25 cellular contexts compared by ENCODE assay signal in the genomic region with DNA sequence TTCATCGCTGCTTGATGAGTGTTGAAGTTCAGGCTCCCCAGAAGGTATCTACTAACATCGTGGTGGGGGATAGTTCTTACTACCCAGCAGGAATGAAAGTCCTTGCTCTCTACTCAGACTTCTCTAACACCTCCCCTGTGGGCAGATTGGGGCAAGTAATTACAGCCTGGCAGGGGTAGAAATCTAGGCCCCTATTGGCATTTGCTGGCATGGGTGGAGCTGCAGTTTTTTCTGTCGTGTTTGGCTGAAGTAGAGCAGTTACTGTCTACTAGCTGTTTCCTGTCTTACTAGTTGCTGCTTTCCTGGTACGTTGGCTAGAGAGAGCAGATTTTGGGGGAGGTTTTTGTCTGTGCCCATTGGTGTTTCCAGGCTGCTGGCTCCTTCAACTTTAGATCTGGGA. TPM values are rescaled to one million over a fixed set of nuclear protein-coding genes. Genes with fewer than 3 reads are reported as not detected.
A peak's percentile ranks its signal among the peaks of the same experiment; 100 is the strongest.
DNase-seq lines count a peak whose midpoint lies in the region; ATAC-seq and TF ChIP-seq lines count a peak whose summit lies in the region.
"Had no signal": no experiment of that assay in that cellular context is flagged by ENCODE, and none has a peak within 500 bp of the region (broad histone marks: within the 10 kb centered on the region; RNA-seq: fewer than 3 reads in every experiment).

No MANE protein-coding gene starts in this region.

- no peaks in the 10 kb centered on the region for H3K27me3 Mint-ChIP-seq in activated naive CD4-positive, alpha-beta T cell treated with anti-CD3 and anti-CD28 coated beads for 36 hours (ENCODE audit: low read depth)
- H3K27me3 Mint-ChIP-seq in nephron progenitor cell (ENCODE audit: low read depth, poor library complexity) = no peaks in the 10 kb centered on the region
- H3K27me3 Mint-ChIP-seq: B cell had no signal

- peak; percentile 5 for DNase-seq in activated naive CD4-positive, alpha-beta T cell treated with anti-CD3 and anti-CD28 coated beads for 36 hours
- DNase-seq in activated naive CD4-positive, alpha-beta T cell treated with anti-CD3 and anti-CD28 coated beads, Interleukin-2, amount 50 U/mL, for 16 hours = no peak
- DNase-seq in NCI-H69 (lab: John Stamatoyannopoulos, UW) (peak; percentile 2), nephron progenitor cell (no peak), NCI-H82 (lab: John Stamatoyannopoulos, UW) (no peak), GM19240 (ENCODE audit: insufficient read length, low spot score) (no peak)
- DNase-seq: Caco-2, DMS 273 treated with DMSO at 0.1 percent for 48 hours, DND-41, GM23248, H9, IMR-90, NCI-H1417, NCI-H1694 treated with DMSO at 0.1 percent for 48 hours, NCI-H2081 treated with DMSO at 0.1 percent for 48 hours, NCI-H2171 treated with DMSO at 0.1 percent for 48 hours, NCI-H446, NCI-H526, PC-9, RPMI8226, SHP77 had no signal

- H3K4me3 Mint-ChIP-seq in activated naive CD4-positive, alpha-beta T cell treated with anti-CD3 and anti-CD28 coated beads for 36 hours = no peak overlapping the region
- H3K4me3 Mint-ChIP-seq in nephron progenitor cell = no peak overlapping the region
- H3K4me3 Mint-ChIP-seq: B cell, H9 had no signal

- no peak for TF ChIP-seq CTCF in nephron progenitor cell (IDR thresholded peaks at IDR 0.05)

- intact Hi-C loops in activated naive CD4-positive, alpha-beta T cell treated with anti-CD3 and anti-CD28 coated beads for 36 hours (cut with micrococcal nuclease) = no loop called here

- CTCF ChIA-PET in activated naive CD4-positive, alpha-beta T cell treated with anti-CD3 and anti-CD28 coated beads for 36 hours (lab: Charles Lee) = no interaction called here

- peaks cover 24% of the 10 kb centered on the region for H3K4me1 Mint-ChIP-seq in activated naive CD4-positive, alpha-beta T cell treated with anti-CD3 and anti-CD28 coated beads for 36 hours (ENCODE audit: low read depth)
- H3K4me1 Mint-ChIP-seq in nephron progenitor cell = peaks cover 5% of the 10 kb centered on the region

- no peaks in the 10 kb centered on the region for H3K9me3 Mint-ChIP-seq in activated naive CD4-positive, alpha-beta T cell treated with anti-CD3 and anti-CD28 coated beads for 36 hours
- H3K9me3 Mint-ChIP-seq in nephron progenitor cell = peaks cover 3% of the 10 kb centered on the region
- H3K9me3 Mint-ChIP-seq: H9 had no signal

- H3K36me3 Mint-ChIP-seq in activated naive CD4-positive, alpha-beta T cell treated with anti-CD3 and anti-CD28 coated beads for 36 hours (ENCODE audit: low read depth) = peaks cover 18% of the 10 kb centered on the region
- peaks cover 52% of the 10 kb centered on the region for H3K36me3 Mint-ChIP-seq in nephron progenitor cell (ENCODE audit: low read depth)

- no peak overlapping the region for H3K27ac Mint-ChIP-seq in activated naive CD4-positive, alpha-beta T cell treated with anti-CD3 and anti-CD28 coated beads for 36 hours
- peak overlapping the region; percentile 88 for H3K27ac Mint-ChIP-seq in nephron progenitor cell
- H3K27ac Mint-ChIP-seq: B cell had no signal

- no peak for ATAC-seq in HG03460 (IDR thresholded peaks at IDR 0.05; ENCODE audit: unreplicated experiment)
- ATAC-seq: A549, GM12878 had no signal

RNA-seq across cellular contexts. Expression of gene ZYG11B, which starts 41.6 kb away (rescaled TPM):
- total RNA-seq in activated naive CD4-positive, alpha-beta T cell treated with anti-CD3 and anti-CD28 coated beads for 36 hours = 10 to 100 TPM; 10.7 to 11.6 TPM

Comparison
In these comparisons a context has a peak if more than half of its experiments do, and no peak if none do; other contexts are left out.
1. DNase-seq: peak in activated naive CD4-positive, alpha-beta T cell treated with anti-CD3 and anti-CD28 coated beads for 36 hours (single experiment) and NCI-H69 (single experiment); none in activated naive CD4-positive, alpha-beta T cell treated with anti-CD3 and anti-CD28 coated beads, Interleukin-2, amount 50 U/mL, for 16 hours (single experiment), nephron progenitor cell (single experiment), NCI-H82 (single experiment) and GM19240 (single experiment).